ENCODE assay signal across 8 cellular contexts in the genomic region with DNA sequence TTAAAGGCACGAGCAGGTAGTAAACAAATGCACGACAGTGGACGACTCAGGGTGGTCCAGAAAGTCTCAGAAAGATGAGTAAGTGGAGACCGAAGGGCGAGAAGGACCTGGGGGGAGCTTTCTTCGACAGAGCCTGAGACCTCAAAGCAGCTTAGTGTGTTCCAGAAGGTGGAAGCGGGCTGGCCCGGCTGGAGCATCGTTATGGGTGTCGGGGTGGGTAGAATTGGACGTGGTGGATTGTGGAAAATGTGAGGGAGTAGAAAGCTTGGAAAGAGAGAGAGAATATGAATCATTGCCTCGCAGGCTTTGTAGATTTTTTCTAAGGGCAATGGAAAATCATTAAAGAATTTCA. TPM values are rescaled to one million over a fixed set of nuclear protein-coding genes. Genes with fewer than 3 reads are reported as not detected.
DNase-seq lines count a peak whose midpoint lies in the region; TF ChIP-seq lines count a peak whose summit lies in the region.

No MANE protein-coding gene starts in this region.

- no peaks in the 10 kb centered on the region for H3K9me3 ChIP-seq in muscle layer of duodenum (ENCODE audit: control insufficient read depth in 1 of 2, low read length in 2 of 2)

- POLR2A ChIA-PET in BJ (lab: Charles Lee), result no interaction called here

- H3K27ac Mint-ChIP-seq in HFFc6, result peak overlapping the region; percentile 36

- H3K4me1 Mint-ChIP-seq in HFFc6 (ENCODE audit: low read depth), result peaks cover 26% of the 10 kb centered on the region

- no peaks in the 10 kb centered on the region for H3K36me3 ChIP-seq in BJ (ENCODE audit: control insufficient read depth, insufficient read depth, low read length)
- H3K36me3 ChIP-seq in muscle layer of duodenum (ENCODE audit: control insufficient read depth in 1 of 2, insufficient read depth in 2 of 2, low read length in 2 of 2), result no peaks in the 10 kb centered on the region

- CTCF ChIA-PET in BJ (lab: Yijun Ruan, JAX), result interaction anchor here (0.6 to 3.8 kb wide), 21 partner anchors 9 to 188 kb away, joined by 3 to 29 read pairs (median 4); no protein-coding TSS in a partner anchor

- H3K27me3 Mint-ChIP-seq in HFFc6 (ENCODE audit: insufficient read depth), result no peaks in the 10 kb centered on the region; the same call in none of the 2 replicates

- H3K27me3 ChIP-seq in BJ (ENCODE audit: control insufficient read depth, insufficient read depth, low read length) (no peaks in the 10 kb centered on the region), muscle layer of duodenum (ENCODE audit: low read depth, low read length) (no peaks in the 10 kb centered on the region)

- H3K4me3 ChIP-seq in BJ (ENCODE audit: low read depth, low read length) (peak overlapping the region; percentile 69), astrocyte of the cerebellum (ENCODE audit: low read depth, low read length) (peak overlapping the region; percentile 59), muscle layer of duodenum (ENCODE audit: low read depth in 1 of 2, low read length in 2 of 2) (peak overlapping the region; percentile 58 to 65)

- in situ Hi-C loops in astrocyte of the cerebellum (cut with HindIII; ENCODE audit: low sequenced_read_pairs), result no loop called here

- peaks cover 5% of the 10 kb centered on the region for H3K36me3 Mint-ChIP-seq in HFFc6 (ENCODE audit: low read depth)

- H3K4me1 ChIP-seq in muscle layer of duodenum (ENCODE audit: control insufficient read depth in 1 of 2, insufficient read depth in 2 of 2, low read length in 2 of 2), result peaks cover 0 to 4% of the 10 kb centered on the region in 2 donors

- H3K9me3 Mint-ChIP-seq in HFFc6, result no peaks in the 10 kb centered on the region

- H3K4me3 Mint-ChIP-seq in HFFc6, result peak overlapping the region; percentile 87

- no peak for DNase-seq in BJ (ENCODE audit: low read depth)
- no peak for DNase-seq in HFFc6
- DNase-seq in astrocyte of the cerebellum (ENCODE audit: low read depth), result no peak
- no peak for DNase-seq in DMS79 treated with DMSO at 0.1 percent for 48 hours (lab: John Stamatoyannopoulos, UW)
- no peak for DNase-seq in superior temporal gyrus (ENCODE audit: extremely low spot score)
- DNase-seq in COR-L47 (lab: John Stamatoyannopoulos, UW), result no peak
- no peak for DNase-seq in GM19240 (ENCODE audit: insufficient read length, low spot score)

- no peak overlapping the region for H3K27ac ChIP-seq in muscle layer of duodenum (ENCODE audit: low read length)

- TF ChIP-seq CTCF in BJ (IDR thresholded peaks at IDR 0.05; ENCODE audit: insufficient read depth, low read depth, low read length) (no peak), HFFc6 (IDR thresholded peaks at IDR 0.05) (no peak), astrocyte of the cerebellum (IDR thresholded peaks at IDR 0.05; ENCODE audit: low read depth, low read length, missing control alignments) (no peak)

RNA-seq across cellular contexts. Expression of a gene that starts 0.6 kb away (rescaled TPM):
- 2.3 and 3.3 TPM in 2 replicates for polyA plus RNA-seq in BJ (2011; rRNA removed)
- polyA minus RNA-seq in BJ (2011; rRNA and poly(A)+ RNA removed), result 1.5 and 2.0 TPM in 2 replicates
- 10 to 100 TPM in 5 of 6 experiments, 1 to 10 TPM in 1; 8.3 to 18.4 (median 15.7) TPM for total RNA-seq in HFFc6 (2021; fragmentation: NEBNext Ultra II Directional; extraction: Animal tissue kit (Norgen Biotek cat#: 25700))
